In the genomic region with DNA sequence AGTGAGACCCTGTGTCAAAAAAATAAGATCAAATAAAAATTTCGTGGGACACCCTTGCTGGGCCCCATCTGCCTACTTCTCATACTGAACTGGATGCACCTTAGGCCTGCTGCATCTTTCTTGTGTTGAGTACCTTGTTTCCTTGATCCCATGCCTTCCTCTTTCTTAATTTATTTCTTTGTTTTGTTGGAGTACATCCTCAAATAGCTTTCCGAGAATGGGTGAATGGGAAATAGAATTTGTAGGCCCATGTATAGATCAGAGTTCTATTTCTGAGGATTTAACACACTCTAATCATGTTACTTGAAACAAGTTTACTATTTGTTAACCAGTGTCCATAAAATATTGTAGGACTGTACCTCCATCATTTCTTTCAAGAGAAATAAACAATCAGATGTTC, we compare ENCODE assay signal across 29 cellular contexts.
"Had no signal": no experiment of that assay in that cellular context is flagged by ENCODE, and none has a peak within 500 bp of the region (broad histone marks: within the 10 kb centered on the region; RNA-seq: fewer than 3 reads in every experiment).

No MANE protein-coding gene starts in this region.

- DNase-seq: natural killer cell; occipital lobe; ovary; posterior cingulate gyrus; psoas muscle; right cardiac atrium; right lobe of liver; sigmoid colon; small intestine; stimulated activated CD4-positive, alpha-beta T cell treated with anti-CD3 and anti-CD28 coated beads, Interleukin-15, amount 100 ng/mL, for 24 hours; stimulated activated CD4-positive, alpha-beta T cell treated with anti-CD3 and anti-CD28 coated beads, Interleukin-2, amount 100 ng/mL, for 24 hours; stimulated activated CD4-positive, alpha-beta T cell treated with anti-CD3 and anti-CD28 coated beads, Interleukin-2, amount 100 ng/mL, for 48 hours; stimulated activated CD4-positive, alpha-beta T cell treated with anti-CD3 and anti-CD28 coated beads, Interleukin-4, amount 100 ng/mL, for 24 hours; stimulated activated naive B cell treated with anti-CD40 and anti-IgM and Interleukin-4, amounts not matched to agents 10 μg/mL and 1 μg/mL and 100 μg/mL, for 72 hours; stimulated activated naive CD4-positive, alpha-beta T cell treated with Interleukin-2 at 50 U/mL for 16 hours; stomach; thyroid gland; trophoblast cell; upper lobe of left lung had no signal

- H3K36me3 ChIP-seq: neural progenitor cell, ovary, right lobe of liver, sigmoid colon, stomach, thoracic aorta, thyroid gland, upper lobe of left lung, vagina had no signal

- H3K4me1 Mint-ChIP-seq: natural killer cell; nephron; neural progenitor cell; stimulated activated effector memory CD8-positive, alpha-beta T cell treated with anti-CD3 and anti-CD28 coated beads, Interleukin-12 subunit alpha, Interleukin-12 subunit beta, amount 100 ng/mL, for 72 hours; stimulated activated naive B cell treated with anti-CD40 and anti-IgM and Interleukin-4, amounts not matched to agents 10 μg/mL and 1 μg/mL and 100 μg/mL, for 72 hours had no signal

- H3K9me3 ChIP-seq: ovary, psoas muscle, right lobe of liver, thoracic aorta, thyroid gland, vagina had no signal

- H3K27me3 Mint-ChIP-seq: progenitor cell of endocrine pancreas; stimulated activated naive B cell treated with anti-CD40 and anti-IgM and Interleukin-4, amounts not matched to agents 10 μg/mL and 1 μg/mL and 100 μg/mL, for 72 hours; stimulated activated naive CD8-positive, alpha-beta T cell treated with anti-CD3 and anti-CD28 coated beads, Interleukin-15, Interleukin-2, amounts not matched to agents 100 ng/mL and 50 ng/mL, for 24 hours had no signal

- H3K4me1 ChIP-seq: neural progenitor cell, parathyroid adenoma, psoas muscle, right lobe of liver, sigmoid colon, stomach, thyroid gland, upper lobe of left lung, vagina had no signal

- ATAC-seq: natural killer cell; psoas muscle; right cardiac atrium; right lobe of liver; stimulated activated effector memory CD8-positive, alpha-beta T cell treated with anti-CD3 and anti-CD28 coated beads, Interleukin-12 subunit alpha, Interleukin-12 subunit beta, amount 100 ng/mL, for 72 hours; stimulated activated naive B cell treated with anti-CD40 and anti-IgM and Interleukin-4, amounts not matched to agents 10 μg/mL and 1 μg/mL and 100 μg/mL, for 72 hours had no signal

- H3K36me3 Mint-ChIP-seq: stimulated activated effector memory CD8-positive, alpha-beta T cell treated with anti-CD3 and anti-CD28 coated beads, Interleukin-12 subunit alpha, Interleukin-12 subunit beta, amount 100 ng/mL, for 72 hours had no signal

- H3K4me3 ChIP-seq: neural progenitor cell, ovary, psoas muscle, right lobe of liver, sigmoid colon, stomach, thoracic aorta, thyroid gland, tibial nerve, upper lobe of left lung, vagina had no signal

- FAIRE-seq: small intestine, urothelium cell line had no signal

- H3K9ac ChIP-seq: neural progenitor cell, parathyroid adenoma had no signal

- H3K27me3 ChIP-seq: neural progenitor cell, ovary, right lobe of liver, sigmoid colon, stomach, thyroid gland, tibial nerve, upper lobe of left lung, vagina had no signal

- H3K4me3 Mint-ChIP-seq: natural killer cell; nephron; neural progenitor cell; stimulated activated effector memory CD8-positive, alpha-beta T cell treated with anti-CD3 and anti-CD28 coated beads, Interleukin-12 subunit alpha, Interleukin-12 subunit beta, amount 100 ng/mL, for 72 hours; stimulated activated naive B cell treated with anti-CD40 and anti-IgM and Interleukin-4, amounts not matched to agents 10 μg/mL and 1 μg/mL and 100 μg/mL, for 72 hours; stimulated activated naive CD8-positive, alpha-beta T cell treated with anti-CD3 and anti-CD28 coated beads, Interleukin-15, Interleukin-2, amounts not matched to agents 100 ng/mL and 50 ng/mL, for 24 hours had no signal

- H3K27ac ChIP-seq: neural progenitor cell, ovary, parathyroid adenoma, psoas muscle, right lobe of liver, sigmoid colon, stomach, thoracic aorta, thyroid gland, tibial nerve, upper lobe of left lung, vagina had no signal

- H3K27ac Mint-ChIP-seq: natural killer cell; nephron; neural progenitor cell; progenitor cell of endocrine pancreas; stimulated activated effector memory CD8-positive, alpha-beta T cell treated with anti-CD3 and anti-CD28 coated beads, Interleukin-12 subunit alpha, Interleukin-12 subunit beta, amount 100 ng/mL, for 72 hours; stimulated activated naive B cell treated with anti-CD40 and anti-IgM and Interleukin-4, amounts not matched to agents 10 μg/mL and 1 μg/mL and 100 μg/mL, for 72 hours; stimulated activated naive CD8-positive, alpha-beta T cell treated with anti-CD3 and anti-CD28 coated beads, Interleukin-15, Interleukin-2, amounts not matched to agents 100 ng/mL and 50 ng/mL, for 24 hours had no signal
